Comparison of ENCODE assay signal across 1 cellular context in the genomic region with DNA sequence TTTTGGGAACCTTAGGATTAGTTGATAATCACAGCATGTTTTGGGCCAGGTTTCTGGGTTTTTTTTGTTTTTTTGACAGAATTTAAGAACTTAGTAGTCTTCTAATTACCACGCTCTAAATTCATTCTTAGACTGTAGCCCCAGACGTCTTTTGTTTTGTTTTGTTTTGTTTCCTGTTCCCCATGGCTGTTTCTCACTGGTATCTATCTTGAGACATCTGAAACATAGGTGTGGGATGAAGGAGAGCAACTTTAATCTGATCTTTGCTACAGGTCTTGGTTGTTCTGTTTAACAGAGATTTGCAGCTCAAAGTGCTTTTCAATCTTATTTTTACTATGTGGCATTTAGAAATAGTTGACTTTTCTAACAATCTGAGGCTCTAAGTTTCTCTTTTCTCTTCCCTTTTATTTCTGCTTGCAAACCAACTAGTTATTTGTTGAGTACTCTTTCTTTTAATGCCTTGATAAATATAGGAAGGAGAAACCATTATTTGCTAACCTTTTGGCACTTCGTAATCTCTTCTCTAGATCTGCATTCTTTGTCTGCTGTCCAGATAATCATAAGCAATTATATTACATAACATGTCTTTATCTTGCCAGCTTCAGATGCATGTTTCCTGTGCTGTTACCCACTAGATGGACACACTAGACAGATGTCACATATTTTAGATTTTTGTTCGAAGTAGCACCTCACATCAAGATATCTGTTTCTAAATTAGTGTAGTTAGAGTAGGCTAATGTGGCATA.
TF ChIP-seq lines count a peak whose summit lies in the region.

No MANE protein-coding gene starts in this region.

TF ChIP-seq in SK-N-SH treated with all-trans-retinoic acid at 6 μM for 48 hours, 23 proteins besides CTCF, POLR2A, EP300 and RAD21 (continued from another document):
- peak; percentile 81; the same call in 1 of the 2 replicates for TF ChIP-seq TSHZ2 (CRISPR knock-in tag; IDR thresholded peaks at IDR 0.05)
- TF ChIP-seq ZFP3 (CRISPR knock-in tag; IDR thresholded peaks at IDR 0.05), result no peak
- peak; percentile 48; the same call in 1 of the 2 replicates for TF ChIP-seq CREB5 (CRISPR knock-in tag; IDR thresholded peaks at IDR 0.05; ENCODE audit: low read depth)
